Comparison of ENCODE assay signal across 1 cellular context in the genomic region with DNA sequence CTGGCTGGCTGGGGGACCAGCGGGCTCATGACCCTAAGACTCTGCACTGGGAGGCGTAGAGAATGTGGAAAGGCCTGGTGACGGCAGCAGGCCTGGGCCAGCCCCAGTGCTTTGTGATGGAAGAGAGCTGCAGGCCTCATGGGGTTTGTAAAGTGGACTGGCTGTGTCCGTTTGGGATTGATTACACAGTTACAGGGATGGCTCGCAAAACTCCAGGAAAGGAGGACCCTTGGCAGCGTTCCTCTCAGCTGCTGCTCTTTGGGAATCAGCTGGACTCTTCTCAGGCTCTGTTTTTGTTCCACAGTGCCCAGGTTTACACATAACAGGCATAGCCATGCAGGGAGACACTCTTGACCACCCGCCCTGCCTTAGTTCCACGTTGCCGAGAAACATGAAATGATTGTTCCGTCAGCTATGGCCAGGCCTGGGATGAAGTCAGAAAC.
TF ChIP-seq lines count a peak whose summit lies in the region.

No MANE protein-coding gene starts in this region.

TF ChIP-seq in HCT116, 20 proteins besides CTCF, POLR2A, EP300 and RAD21 (continued from another document):
- TF ChIP-seq, protein P1, sequence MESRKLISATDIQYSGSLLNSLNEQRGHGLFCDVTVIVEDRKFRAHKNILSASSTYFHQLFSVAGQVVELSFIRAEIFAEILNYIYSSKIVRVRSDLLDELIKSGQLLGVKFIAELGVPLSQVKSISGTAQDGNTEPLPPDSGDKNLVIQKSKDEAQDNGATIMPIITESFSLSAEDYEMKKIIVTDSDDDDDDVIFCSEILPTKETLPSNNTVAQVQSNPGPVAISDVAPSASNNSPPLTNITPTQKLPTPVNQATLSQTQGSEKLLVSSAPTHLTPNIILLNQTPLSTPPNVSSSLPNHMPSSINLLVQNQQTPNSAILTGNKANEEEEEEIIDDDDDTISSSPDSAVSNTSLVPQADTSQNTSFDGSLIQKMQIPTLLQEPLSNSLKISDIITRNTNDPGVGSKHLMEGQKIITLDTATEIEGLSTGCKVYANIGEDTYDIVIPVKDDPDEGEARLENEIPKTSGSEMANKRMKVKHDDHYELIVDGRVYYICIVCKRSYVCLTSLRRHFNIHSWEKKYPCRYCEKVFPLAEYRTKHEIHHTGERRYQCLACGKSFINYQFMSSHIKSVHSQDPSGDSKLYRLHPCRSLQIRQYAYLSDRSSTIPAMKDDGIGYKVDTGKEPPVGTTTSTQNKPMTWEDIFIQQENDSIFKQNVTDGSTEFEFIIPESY (IDR thresholded peaks at IDR 0.05; ENCODE audit: extremely low read depth, insufficient replicate concordance, low read length): no peak
- TF ChIP-seq ZNF274 (IDR thresholded peaks at IDR 0.05; ENCODE audit: low read depth, low read length) (no peak), YY1 (IDR thresholded peaks at IDR 0.05; ENCODE audit: extremely low read depth, insufficient replicate concordance, low read depth, low read length) (no peak), SIN3A (IDR thresholded peaks at IDR 0.05; ENCODE audit: low read depth) (no peak), TCF7L2 (IDR thresholded peaks at IDR 0.05; ENCODE audit: borderline replicate concordance, extremely low read depth, insufficient read depth, insufficient read length) (no peak), CBX3 (IDR thresholded peaks at IDR 0.05; ENCODE audit: low read depth) (no peak)
- TF ChIP-seq, protein P2, sequence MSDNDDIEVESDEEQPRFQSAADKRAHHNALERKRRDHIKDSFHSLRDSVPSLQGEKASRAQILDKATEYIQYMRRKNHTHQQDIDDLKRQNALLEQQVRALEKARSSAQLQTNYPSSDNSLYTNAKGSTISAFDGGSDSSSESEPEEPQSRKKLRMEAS (IDR thresholded peaks at IDR 0.05): no peak
